9 cellular contexts compared by ENCODE assay signal in genomic region chr20:2692886-2693285, GRCh38. TPM values are rescaled to one million over a fixed set of nuclear protein-coding genes. Genes with fewer than 3 reads are reported as not detected.
DNase-seq lines count a peak whose midpoint lies in the region; ATAC-seq and TF ChIP-seq lines count a peak whose summit lies in the region.
"Had no signal": no experiment of that assay in that cellular context is flagged by ENCODE, and none has a peak within 500 bp of the region (broad histone marks: within the 10 kb centered on the region; RNA-seq: fewer than 3 reads in every experiment).

No MANE protein-coding gene starts in this region.

- H3K79me1 ChIP-seq in neuronal stem cell (ENCODE audit: low read depth, low read length): peaks cover 3% of the 10 kb centered on the region

- no peak overlapping the region for H3K4me3 ChIP-seq in GM23248
- peak overlapping the region; percentile 65 to 92 for H3K4me3 ChIP-seq in ascending aorta
- peak overlapping the region; percentile 56 to 74 for H3K4me3 ChIP-seq in neuronal stem cell (ENCODE audit: low read length in 2 of 2)

- H3K27ac ChIP-seq in GM23248: no peak overlapping the region
- peak overlapping the region in 1 of 2 donors; percentile 73 for H3K27ac ChIP-seq in ascending aorta
- H3K27ac ChIP-seq in neuronal stem cell (replicated peaks; ENCODE audit: low read length): no peak overlapping the region

- H2BK15ac ChIP-seq in neuronal stem cell (ENCODE audit: low read length): no peak overlapping the region

- H2BK120ac ChIP-seq in neuronal stem cell (ENCODE audit: low read depth, low read length): no peak overlapping the region

- H3K4me1 ChIP-seq in GM23248 (ENCODE audit: insufficient read depth): no peaks in the 10 kb centered on the region
- peaks cover 2 to 7% of the 10 kb centered on the region in 2 donors for H3K4me1 ChIP-seq in ascending aorta
- H3K4me1 ChIP-seq in neuronal stem cell (ENCODE audit: control insufficient read depth in 2 of 2, insufficient read depth in 1 of 2, low read depth in 1 of 2, low read length in 2 of 2): peaks cover 22 to 25% of the 10 kb centered on the region in 2 donors

- peak; percentile 63 for DNase-seq in DMS53 (lab: John Stamatoyannopoulos, UW)
- no peak for DNase-seq in DMS53 treated with DMSO at 0.1 percent for 48 hours (lab: John Stamatoyannopoulos, UW; ENCODE audit: unreplicated experiment)
- DNase-seq in GM23248: peak; percentile 37
- no peak for DNase-seq in ascending aorta (ENCODE audit: low spot score in 2 of 2)
- no peak for DNase-seq in neuronal stem cell (ENCODE audit: low spot score)
- no peak for DNase-seq in nucleus accumbens (lab: John Stamatoyannopoulos, UW)
- DNase-seq in effector CD4-positive, alpha-beta T cell: no peak
- DNase-seq: NCI-H524 treated with DMSO at 0.1 percent for 48 hours had no signal

- TF ChIP-seq CTCF in ascending aorta (IDR thresholded peaks at IDR 0.05): no peak

- H4K20me1 ChIP-seq in GM23248 (ENCODE audit: insufficient read depth): no peaks in the 10 kb centered on the region

- WGBS in GM23248 (ENCODE audit: low coverage in 1 of 2, low lambda C conversion rate in 2 of 2, missing lambda C conversion rate in 2 of 2), 2 experiments: 0% methylated on average over 1 to 2 of the region's 64 CpGs
- WGBS in neuronal stem cell (ENCODE audit: extremely low coverage in 2 of 2, insufficient read length in 2 of 2, insufficient replicate concordance in 1 of 2), 2 donors: no CpG with 5 or more reads among the region's 64 CpGs

- no peak overlapping the region for H3K4ac ChIP-seq in neuronal stem cell (ENCODE audit: low read length)

- H3K18ac ChIP-seq in neuronal stem cell (ENCODE audit: low read length): no peak overlapping the region

- no peak overlapping the region for H2AFZ ChIP-seq in GM23248
- H2AFZ ChIP-seq in neuronal stem cell (ENCODE audit: low read length): peak overlapping the region; percentile 77

- H3K23ac ChIP-seq in neuronal stem cell (ENCODE audit: low read depth, low read length, poor library complexity): no peak overlapping the region

- H3F3A ChIP-seq in GM23248 (ENCODE audit: insufficient read depth): no peaks in the 10 kb centered on the region

- H3K79me2 ChIP-seq in GM23248 (ENCODE audit: insufficient read depth): no peaks in the 10 kb centered on the region

- H3K9me3 ChIP-seq in GM23248 (ENCODE audit: low read depth) (no peaks in the 10 kb centered on the region), ascending aorta (no peaks in the 10 kb centered on the region), neuronal stem cell (replicated peaks in 1 of 2; ENCODE audit: control insufficient read depth in 2 of 2, insufficient read depth in 1 of 2, low read depth in 1 of 2, low read length in 2 of 2) (no peaks in the 10 kb centered on the region)

- H2BK12ac ChIP-seq in neuronal stem cell (ENCODE audit: low read length): no peak overlapping the region

- no peak overlapping the region for H2AK5ac ChIP-seq in neuronal stem cell (ENCODE audit: low read depth, low read length)

- H2BK5ac ChIP-seq in neuronal stem cell (ENCODE audit: low read length): no peak overlapping the region

- H3K4me2 ChIP-seq in GM23248 (ENCODE audit: unreplicated experiment): no peak overlapping the region
- peak overlapping the region; percentile 45 for H3K4me2 ChIP-seq in neuronal stem cell (ENCODE audit: insufficient read depth, low read length, poor library complexity, severe bottlenecking)

- no peak overlapping the region for H4K8ac ChIP-seq in neuronal stem cell (ENCODE audit: low read depth, low read length)

- H3K14ac ChIP-seq in neuronal stem cell (ENCODE audit: low read length): no peak overlapping the region

- H4K91ac ChIP-seq in neuronal stem cell (ENCODE audit: low read depth, low read length, poor library complexity): no peak overlapping the region

- H3K9ac ChIP-seq in GM23248 (no peak overlapping the region), neuronal stem cell (ENCODE audit: low read depth, low read length, poor library complexity) (no peak overlapping the region)

- no peaks in the 10 kb centered on the region for H3K9me2 ChIP-seq in GM23248 (ENCODE audit: insufficient read depth)

- intact Hi-C loops in ascending aorta (cut with DNase I): loop anchor here (1.0 to 10.0 kb wide), 6 partner anchors 29 to 182 kb away; partner anchors contain the start of genes IDH3B, NOP56, PCED1A and PTPRA

- H3K27me3 ChIP-seq in GM23248 (replicated peaks; ENCODE audit: insufficient read depth): peaks cover 40% of the 10 kb centered on the region
- peaks cover 6% of the 10 kb centered on the region for H3K27me3 ChIP-seq in ascending aorta
- H3K27me3 ChIP-seq in neuronal stem cell (ENCODE audit: control insufficient read depth in 3 of 3, insufficient read depth in 3 of 3, low read depth in 1 of 3, low read length in 3 of 3): peaks cover 30 to 80% (median 47%) of the 10 kb centered on the region in 3 experiments

- H3K36me3 ChIP-seq in GM23248 (ENCODE audit: low read depth) (no peaks in the 10 kb centered on the region), ascending aorta (no peaks in the 10 kb centered on the region), neuronal stem cell (replicated peaks in 1 of 2; ENCODE audit: control insufficient read depth in 2 of 2, insufficient read depth in 2 of 2, low read length in 2 of 2) (no peaks in the 10 kb centered on the region)

- ATAC-seq in GM21528 (IDR thresholded peaks at IDR 0.05; ENCODE audit: low FRiP score, unreplicated experiment): no peak

- in situ Hi-C loops in GM23248 (cut with MboI): no loop called here

RNA-seq across cellular contexts. Expression of gene EBF4, which starts 0.3 kb away (rescaled TPM):
- 0.76 TPM in 1 of 2 replicates, not detected in the other for total RNA-seq in GM23248 (2014; rRNA removed; shearing (Covaris generic))
- 0.36 TPM in 1 of 2 replicates, not detected in the other for polyA plus RNA-seq in GM23248 (2016; fragmentation: Nextera tagmentation; extraction: Ambion mirVana)
- 19.2 TPM for total RNA-seq in ascending aorta
- 19.6 TPM for polyA plus RNA-seq in neuronal stem cell (2013, experiment 1 of 2)
- polyA plus RNA-seq in neuronal stem cell (2013, experiment 2 of 2): 17.3 TPM

RNA-seq across cellular contexts. Expression of gene IDH3B, which starts 28.9 kb away (rescaled TPM):
- 76.3 and 91.1 TPM in 2 replicates for total RNA-seq in GM23248 (2014; rRNA removed; shearing (Covaris generic))
- polyA plus RNA-seq in GM23248 (2016; fragmentation: Nextera tagmentation; extraction: Ambion mirVana): 75.6 and 79.5 TPM in 2 replicates
- 24.9 TPM for total RNA-seq in ascending aorta
- 44.0 TPM for polyA plus RNA-seq in neuronal stem cell (2013, experiment 1 of 2)
- polyA plus RNA-seq in neuronal stem cell (2013, experiment 2 of 2): 43.1 TPM

RNA-seq across cellular contexts. Expression of gene NOP56, which starts 40.5 kb away (rescaled TPM):
- total RNA-seq in GM23248 (2014; rRNA removed; shearing (Covaris generic)): 123 and 130 TPM in 2 replicates
- 139 and 149 TPM in 2 replicates for polyA plus RNA-seq in GM23248 (2016; fragmentation: Nextera tagmentation; extraction: Ambion mirVana)
- 32.1 TPM for total RNA-seq in ascending aorta
- 194 TPM for polyA plus RNA-seq in neuronal stem cell (2013, experiment 1 of 2)
- polyA plus RNA-seq in neuronal stem cell (2013, experiment 2 of 2): 188 TPM

Comparison
In these comparisons a context has a peak if more than half of its experiments do, and no peak if none do; other contexts are left out.
1. DNase-seq: peak in DMS53 (single experiment) and GM23248 (single experiment); none in DMS53 treated with DMSO at 0.1 percent for 48 hours (single experiment), ascending aorta (0 of 2), neuronal stem cell (single experiment), nucleus accumbens (0 of 56) and effector CD4-positive, alpha-beta T cell (single experiment).
2. RNA of gene EBF4, which starts 0.3 kb away (total RNA-seq): 19.2 TPM in ascending aorta (single experiment); 0.76 TPM in GM23248; every median in the first group is over 10 times any median in the second.